Comparison of ENCODE assay signal across 13 cellular contexts in genomic region chr4:75699299-75699698, GRCh38. TPM values are rescaled to one million over a fixed set of nuclear protein-coding genes. Genes with fewer than 3 reads are reported as not detected.
DNase-seq lines count a peak whose midpoint lies in the region; ATAC-seq, FAIRE-seq and TF ChIP-seq lines count a peak whose summit lies in the region.
"Had no signal": no experiment of that assay in that cellular context is flagged by ENCODE, and none has a peak within 500 bp of the region (broad histone marks: within the 10 kb centered on the region; RNA-seq: fewer than 3 reads in every experiment).

No MANE protein-coding gene starts in this region.

- POLR2A ChIA-PET in CD8-positive, alpha-beta memory T cell (lab: Charles Lee) = no interaction called here

- H3K9me3 Mint-ChIP-seq in CD8-positive, alpha-beta memory T cell = no peaks in the 10 kb centered on the region
- H3K9me3 Mint-ChIP-seq in naive B cell = no peaks in the 10 kb centered on the region

- H3K4me3 ChIP-seq in CD8-positive, alpha-beta memory T cell (ENCODE audit: low read length) = no peak overlapping the region
- H3K4me3 ChIP-seq in Peyer's patch (no peak overlapping the region), kidney (ENCODE audit: low read length in 2 of 2) (no peak overlapping the region)

- CTCF ChIA-PET in CD8-positive, alpha-beta memory T cell (lab: Charles Lee) = interaction anchor here (2.0 kb wide), 1 partner anchor 25 kb away, joined by 6 read pairs; the partner anchor contains the start of gene USO1

- no peaks in the 10 kb centered on the region for H3K27me3 Mint-ChIP-seq in CD8-positive, alpha-beta memory T cell
- H3K27me3 Mint-ChIP-seq in naive B cell = no peaks in the 10 kb centered on the region

- no peaks in the 10 kb centered on the region for H3K27me3 ChIP-seq in CD8-positive, alpha-beta memory T cell (ENCODE audit: insufficient read depth, low read length, poor library complexity, severe bottlenecking)
- H3K27me3 ChIP-seq in Peyer's patch = no peaks in the 10 kb centered on the region

- H3K27ac Mint-ChIP-seq in CD8-positive, alpha-beta memory T cell = peak overlapping the region; percentile 81 to 98 (median 90)
- H3K27ac Mint-ChIP-seq in naive B cell = peak overlapping the region; percentile 92 to 98 (median 96)

- no peak for DNase-seq in CD8-positive, alpha-beta memory T cell
- DNase-seq in Peyer's patch (no peak), naive B cell (no peak), NCI-H69 (lab: John Stamatoyannopoulos, UW) (no peak), H4 (ENCODE audit: low spot score) (no peak), kidney (no peak)
- DNase-seq: caudate nucleus, IMR-90, NCI-H1694, SW 1271 had no signal

- TF ChIP-seq CTCF in Peyer's patch (IDR thresholded peaks at IDR 0.05) (no peak), kidney (IDR thresholded peaks at IDR 0.05; ENCODE audit: borderline replicate concordance, extremely low read depth, insufficient read depth) (no peak)

- peaks cover 17 to 32% (median 27%) of the 10 kb centered on the region in 3 donors for H3K4me1 Mint-ChIP-seq in CD8-positive, alpha-beta memory T cell
- H3K4me1 Mint-ChIP-seq in naive B cell = peaks cover 21 to 43% (median 32%) of the 10 kb centered on the region in 3 donors

- no peak overlapping the region for H3K27ac ChIP-seq in CD8-positive, alpha-beta memory T cell (ENCODE audit: low read depth, low read length)
- H3K27ac ChIP-seq in Peyer's patch (peak overlapping the region; percentile 38 to 71 (median 60)), kidney (ENCODE audit: low read depth in 2 of 2, low read length in 2 of 2) (no peak overlapping the region)
- H3K27ac ChIP-seq: C4-2B had no signal

- peaks cover 0 to 2% (median 0%) of the 10 kb centered on the region in 3 donors for H3K36me3 Mint-ChIP-seq in CD8-positive, alpha-beta memory T cell
- H3K36me3 Mint-ChIP-seq in naive B cell = no peaks in the 10 kb centered on the region

- no peaks in the 10 kb centered on the region for H3K9me3 ChIP-seq in CD8-positive, alpha-beta memory T cell (ENCODE audit: low read length)
- H3K9me3 ChIP-seq in Peyer's patch = no peaks in the 10 kb centered on the region
- no peaks in the 10 kb centered on the region for H3K9me3 ChIP-seq in kidney (ENCODE audit: control insufficient read depth in 1 of 2, low read length in 2 of 2)

- no peak for FAIRE-seq in kidney (lab: Jason Lieb, UNC)

- no peaks in the 10 kb centered on the region for H3K36me3 ChIP-seq in CD8-positive, alpha-beta memory T cell (ENCODE audit: insufficient read depth, low read length)
- H3K36me3 ChIP-seq in Peyer's patch (no peaks in the 10 kb centered on the region), kidney (ENCODE audit: control insufficient read depth in 1 of 2, insufficient read depth in 2 of 2, low read length in 2 of 2) (no peaks in the 10 kb centered on the region)

- no peak for TF ChIP-seq POLR2A in Peyer's patch (IDR thresholded peaks at IDR 0.05)

- ATAC-seq in GM21529 (IDR thresholded peaks at IDR 0.05; ENCODE audit: unreplicated experiment) = peak; percentile 17
- ATAC-seq in naive B cell (ENCODE audit: low read depth in 2 of 2) = no peak
- ATAC-seq in HG03139 (IDR thresholded peaks at IDR 0.05; ENCODE audit: unreplicated experiment) = no peak

- peaks cover 27% of the 10 kb centered on the region for H3K4me1 ChIP-seq in CD8-positive, alpha-beta memory T cell (ENCODE audit: insufficient read depth, low read length)
- H3K4me1 ChIP-seq in Peyer's patch (peaks cover 0 to 24% (median 2%) of the 10 kb centered on the region in 4 donors), kidney (ENCODE audit: control insufficient read depth in 1 of 2, insufficient read depth in 1 of 2, low read depth in 1 of 2, low read length in 2 of 2) (peaks cover 0 to 8% of the 10 kb centered on the region in 2 donors)

- intact Hi-C loops in kidney (cut with DNase I) = no loop called here

- no peak overlapping the region for H3K9ac ChIP-seq in kidney (ENCODE audit: low read length in 2 of 2)

- peak overlapping the region in 4 of 7 donors; percentile 13 to 64 (median 60) for H3K4me3 Mint-ChIP-seq in CD8-positive, alpha-beta memory T cell
- H3K4me3 Mint-ChIP-seq in naive B cell = peak overlapping the region in 6 of 8 donors; percentile 7 to 76 (median 44)

RNA-seq across cellular contexts. Expression of gene USO1, which starts 25.1 kb away (rescaled TPM):
- total RNA-seq in CD8-positive, alpha-beta memory T cell = 10 to 100 TPM; 39.9 to 41.5 TPM
- 33.5 TPM for polyA plus RNA-seq in CD8-positive, alpha-beta memory T cell
- 100 to 1,000 TPM in 1 of 4 donors, 10 to 100 TPM in 3; 34.5 to 106 (median 48.2) TPM for total RNA-seq in Peyer's patch
- polyA plus RNA-seq in naive B cell (ENCODE audit: low read depth in 6 of 6) = 10 to 100 TPM; 19.0 to 32.2 (median 28.1) TPM
- 63.4 and 70.9 TPM in 2 replicates for total RNA-seq in H4 (2014; rRNA removed; shearing (Covaris generic))
- total RNA-seq in kidney = 49.6 TPM
- 23.2 TPM for polyA plus RNA-seq in kidney (ENCODE audit: insufficient read depth, low read depth, low replicate concordance)

RNA-seq across cellular contexts. Expression of gene G3BP2, which starts 26.1 kb away (rescaled TPM):
- 100 to 1,000 TPM; 189 to 195 TPM for total RNA-seq in CD8-positive, alpha-beta memory T cell
- 115 TPM for polyA plus RNA-seq in CD8-positive, alpha-beta memory T cell
- total RNA-seq in Peyer's patch (100 to 1,000 TPM in 1 of 4 donors, 10 to 100 TPM in 3; 54.5 to 121 (median 89.8) TPM), kidney (111 TPM)
- polyA plus RNA-seq in naive B cell (ENCODE audit: low read depth in 6 of 6) (100 to 1,000 TPM in 1 of 6 donors, 10 to 100 TPM in 5; 73.9 to 103 (median 80.5) TPM), kidney (ENCODE audit: insufficient read depth, low read depth, low replicate concordance) (31.4 TPM)
- total RNA-seq in H4 (2014; rRNA removed; shearing (Covaris generic)) = 104 and 131 TPM in 2 replicates

Comparison
In these comparisons a context has a peak if more than half of its experiments do, and no peak if none do; other contexts are left out.
1. H3K27ac ChIP-seq: peak in Peyer's patch (4 of 4); none in CD8-positive, alpha-beta memory T cell (single experiment) and kidney (0 of 2).